8 cellular contexts compared by ENCODE assay signal in the genomic region with DNA sequence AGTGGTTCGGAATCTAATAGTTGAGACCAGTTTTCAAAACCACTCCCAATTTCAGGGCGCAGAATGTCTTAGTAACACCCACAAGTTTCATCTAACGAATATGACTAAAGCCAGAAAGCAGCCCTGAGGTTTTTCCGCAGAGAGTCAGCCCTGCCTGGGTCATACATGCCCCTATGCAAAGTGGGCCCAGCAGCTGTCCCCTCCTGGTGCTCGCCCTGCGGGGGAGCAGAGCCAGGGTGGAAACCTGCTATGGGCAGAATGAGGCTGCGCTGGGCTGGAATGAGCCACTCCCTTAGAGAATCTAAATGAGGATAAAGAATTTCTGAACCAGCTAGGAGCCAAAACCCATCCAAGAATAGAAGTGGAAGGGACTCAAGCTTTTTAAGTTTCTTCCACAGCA.
DNase-seq lines count a peak whose midpoint lies in the region; ATAC-seq and TF ChIP-seq lines count a peak whose summit lies in the region.
"Not testable (repeated sequence)": the region's sequence is repeated elsewhere in the genome, so short reads cannot be mapped to it uniquely, and the experiment has no call there.

No MANE protein-coding gene starts in this region.

- peak; percentile 16 for DNase-seq in MG63
- DNase-seq in activated CD8-positive, alpha-beta memory T cell treated with anti-CD3 and anti-CD28 coated beads, Interleukin-2, amount 50 U/mL, for 48 hours = peak; percentile 79
- DNase-seq in stimulated activated CD4-positive, alpha-beta T cell treated with anti-CD3 and anti-CD28 coated beads, Interleukin-15, amount 100 ng/mL, for 24 hours = peak; percentile 66
- peak; percentile 26 for DNase-seq in stomach

- TF ChIP-seq CTCF in stomach (IDR thresholded peaks at IDR 0.05) = not testable (repeated sequence)

- not testable (repeated sequence) for TF ChIP-seq POLR2A in stomach (IDR thresholded peaks at IDR 0.05)

- H3K27me3 ChIP-seq in MG63, stomach: not testable (repeated sequence)

- peak; percentile 66 for ATAC-seq in GM18868 (IDR thresholded peaks at IDR 0.05; ENCODE audit: unreplicated experiment)
- peak; percentile 45 for ATAC-seq in GM21528 (IDR thresholded peaks at IDR 0.05; ENCODE audit: low FRiP score, unreplicated experiment)
- ATAC-seq in HG02870 (IDR thresholded peaks at IDR 0.05; ENCODE audit: unreplicated experiment) = peak; percentile 82
- ATAC-seq in esophagus mucosa = peak; percentile 14

- not testable (repeated sequence) for H3K9me3 ChIP-seq in MG63, stomach

- not testable (repeated sequence) for TF ChIP-seq EP300 in stomach (IDR thresholded peaks at IDR 0.05)

- H3K27ac ChIP-seq in stomach = not testable (repeated sequence)

- intact Hi-C loops in stomach (cut with DNase I; ENCODE audit: low total_unique reads) = not testable (repeated sequence)

- H3K36me3 ChIP-seq in MG63, stomach: not testable (repeated sequence)

- H3K4me1 ChIP-seq in stomach = not testable (repeated sequence)

- H3K4me3 ChIP-seq in MG63, stomach: not testable (repeated sequence)

- WGBS in stomach, 5 donors = 65 to 85% (median 78%) methylated on average over 7 of the region's 7 CpGs

Comparison
In these comparisons a context has a peak if more than half of its experiments do, and no peak if none do; other contexts are left out.
1. ATAC-seq: peak in every context shown above with its lines; median percentile 82 in HG02870; 66 in GM18868; 45 in GM21528; 14 in esophagus mucosa.
2. DNase-seq: peak in every context shown above with its lines; median percentile 79 in activated CD8-positive, alpha-beta memory T cell treated with anti-CD3 and anti-CD28 coated beads, Interleukin-2, amount 50 U/mL, for 48 hours; 66 in stimulated activated CD4-positive, alpha-beta T cell treated with anti-CD3 and anti-CD28 coated beads, Interleukin-15, amount 100 ng/mL, for 24 hours; 26 in stomach; 16 in MG63.